ENCODE assay signal across 22 cellular contexts in genomic region chr5:136047858-136048257, GRCh38. TPM values are rescaled to one million over a fixed set of nuclear protein-coding genes. Genes with fewer than 3 reads are reported as not detected.
DNase-seq lines count a peak whose midpoint lies in the region; ATAC-seq and TF ChIP-seq lines count a peak whose summit lies in the region.
"Had no signal": no experiment of that assay in that cellular context is flagged by ENCODE, and none has a peak within 500 bp of the region (broad histone marks: within the 10 kb centered on the region; RNA-seq: fewer than 3 reads in every experiment).

No MANE protein-coding gene starts in this region.

- peak; percentile 44 for DNase-seq in activated effector memory CD4-positive, alpha-beta T cell treated with anti-CD3 and anti-CD28 coated beads, Interleukin-2, amount 50 U/mL, for 16 hours
- DNase-seq in activated effector memory CD4-positive, alpha-beta T cell treated with Interleukin-2 at 50 U/mL for 16 hours = no peak
- DNase-seq in adrenal gland (peak in 5 of 7 donors; percentile 31 to 62 (median 53)), lower lobe of right lung (peak; percentile 75), aorta (peak; percentile 64 to 76), medulla oblongata (ENCODE audit: extremely low spot score) (no peak)
- DNase-seq in activated CD4-positive, alpha-beta T cell treated with anti-CD3 and anti-CD28 coated beads, Interleukin-2, amount 50 U/mL, for 48 hours = no peak
- DNase-seq: CD8-positive, alpha-beta memory T cell; DND-41; effector memory CD8-positive, alpha-beta T cell; mesendoderm; MM.1S; naive thymus-derived CD8-positive, alpha-beta T cell; NCI-H1930; NCI-H510A; SJCRH30; stimulated activated CD4-positive, alpha-beta T cell treated with anti-CD3 and anti-CD28 coated beads, Interleukin-12 subunit alpha, Interleukin-12 subunit beta, amount 100 ng/mL, for 4 hours; T-helper 9 cell had no signal

- H3K4me1 ChIP-seq in adrenal gland (replicated peaks in 1 of 2) (peaks cover 0 to 4% of the 10 kb centered on the region in 2 donors), lower lobe of right lung (peaks cover 10% of the 10 kb centered on the region), aorta (ENCODE audit: control insufficient read depth in 1 of 2, insufficient read depth in 2 of 2, low read length in 2 of 2) (no peaks in the 10 kb centered on the region)
- H3K4me1 ChIP-seq: prostate gland had no signal

- no peak for TF ChIP-seq CTCF in adrenal gland (IDR thresholded peaks at IDR 0.05)
- no peak for TF ChIP-seq CTCF in lower lobe of right lung (IDR thresholded peaks at IDR 0.05)

- H3K27me3 ChIP-seq in adrenal gland = no peaks in the 10 kb centered on the region
- no peaks in the 10 kb centered on the region for H3K27me3 ChIP-seq in lower lobe of right lung (ENCODE audit: low read depth)
- no peaks in the 10 kb centered on the region for H3K27me3 ChIP-seq in aorta (ENCODE audit: control insufficient read depth in 1 of 2, insufficient read depth in 2 of 2, low read length in 1 of 2)
- H3K27me3 ChIP-seq: SJCRH30 had no signal

- ATAC-seq in lower lobe of right lung (peak; percentile 77 to 79), aorta (ENCODE audit: low FRiP score) (peak; percentile 31), HG02870 (IDR thresholded peaks at IDR 0.05; ENCODE audit: unreplicated experiment) (no peak)
- ATAC-seq: A549; effector memory CD8-positive, alpha-beta T cell; naive thymus-derived CD8-positive, alpha-beta T cell had no signal

- no peaks in the 10 kb centered on the region for H3K9me3 ChIP-seq in adrenal gland (replicated peaks in 1 of 3)
- H3K9me3 ChIP-seq in lower lobe of right lung = no peaks in the 10 kb centered on the region
- H3K9me3 ChIP-seq in aorta (ENCODE audit: control insufficient read depth, low read length) = no peaks in the 10 kb centered on the region
- H3K9me3 ChIP-seq: A549, prostate gland, SJCRH30 had no signal

- no peak for TF ChIP-seq POLR2A in adrenal gland (IDR thresholded peaks at IDR 0.05)

- H3K4me3 ChIP-seq in adrenal gland (no peak overlapping the region), lower lobe of right lung (no peak overlapping the region), aorta (ENCODE audit: low read length in 2 of 2) (no peak overlapping the region)
- H3K4me3 ChIP-seq: A549, prostate gland, SJCRH30 had no signal

- 70 to 81% (median 80%) methylated on average over 6 to 8 of the region's 8 CpGs for WGBS in adrenal gland, 4 donors
- WGBS in aorta, 2 donors = 91 to 94% methylated on average over 8 of the region's 8 CpGs

- peaks cover 0 to 25% of the 10 kb centered on the region in 2 donors for H3K36me3 ChIP-seq in adrenal gland (replicated peaks in 1 of 2)
- peaks cover 21% of the 10 kb centered on the region for H3K36me3 ChIP-seq in lower lobe of right lung
- peaks cover 0 to 6% of the 10 kb centered on the region in 2 donors for H3K36me3 ChIP-seq in aorta (ENCODE audit: control insufficient read depth in 1 of 2, insufficient read depth in 2 of 2, low read length in 1 of 2)
- H3K36me3 ChIP-seq: prostate gland, SJCRH30 had no signal

- H3K27ac ChIP-seq in adrenal gland = peak overlapping the region in 1 of 5 donors; percentile 29
- no peak overlapping the region for H3K27ac ChIP-seq in lower lobe of right lung
- no peak overlapping the region for H3K27ac ChIP-seq in aorta (ENCODE audit: low read depth in 1 of 2, low read length in 2 of 2)
- H3K27ac ChIP-seq: prostate gland, SJCRH30 had no signal

- intact Hi-C loops in adrenal gland (cut with DNase I) (no loop called here), lower lobe of right lung (cut with DNase I) (no loop called here), aorta (cut with DNase I) (no loop called here)

RNA-seq across cellular contexts. Expression of gene TGFBI, which starts 19.1 kb away (rescaled TPM):
- total RNA-seq in adrenal gland = 100 to 1,000 TPM in 5 of 8 donors, 10 to 100 TPM in 3; 48.4 to 200 (median 123) TPM
- 100 to 1,000 TPM in 2 of 3 donors, 10 to 100 TPM in 1; 42.9 to 126 (median 103) TPM for polyA plus RNA-seq in adrenal gland
- total RNA-seq in lower lobe of right lung = 140 TPM
- 100 to 1,000 TPM; 322 to 335 TPM for total RNA-seq in aorta
- 10 to 100 TPM; 83.3 to 92.4 TPM for polyA plus RNA-seq in aorta
- total RNA-seq: activated T-helper 2 cell treated with anti-CD3 and anti-CD28 coated beads, Interferon-gamma antibody, Interleukin-2, Interleukin-4, amounts not matched to agents 10 μg/mL and 5 μg/mL and 100 μg/mL, durations not matched to agents 14 hours and 24 hours and 36 hours had no signal

Comparison
In these comparisons a context has a peak if more than half of its experiments do, and no peak if none do; other contexts are left out.
1. DNase-seq: peak in activated effector memory CD4-positive, alpha-beta T cell treated with anti-CD3 and anti-CD28 coated beads, Interleukin-2, amount 50 U/mL, for 16 hours (single experiment), adrenal gland (5 of 7), lower lobe of right lung (single experiment) and aorta (2 of 2); none in activated effector memory CD4-positive, alpha-beta T cell treated with Interleukin-2 at 50 U/mL for 16 hours (single experiment), activated CD4-positive, alpha-beta T cell treated with anti-CD3 and anti-CD28 coated beads, Interleukin-2, amount 50 U/mL, for 48 hours (0 of 2) and medulla oblongata (single experiment).